8 cellular contexts compared by ENCODE assay signal in the genomic region with DNA sequence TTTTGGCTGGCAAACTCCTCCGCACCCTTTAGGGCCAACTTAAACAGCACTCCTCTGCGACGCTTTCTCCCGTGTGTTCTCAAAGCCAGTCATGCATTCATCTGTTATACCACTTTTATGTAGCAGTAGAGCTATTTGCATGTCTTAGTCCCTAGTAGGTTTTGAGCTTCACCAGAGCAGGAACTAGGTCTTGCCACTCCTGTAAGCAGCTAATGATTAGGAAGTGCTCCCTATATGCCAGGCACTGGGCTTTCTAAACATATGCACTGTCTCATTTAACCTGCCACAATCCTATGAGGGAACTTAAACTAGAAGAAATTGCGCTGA.
DNase-seq lines count a peak whose midpoint lies in the region; ATAC-seq and TF ChIP-seq lines count a peak whose summit lies in the region.

No MANE protein-coding gene starts in this region.

- in situ Hi-C loops in GM23248 (cut with MboI), result no loop called here

- POLR2A ChIA-PET in activated CD4-positive, alpha-beta memory T cell treated with anti-CD3 and anti-CD28 coated beads for 36 hours (lab: Charles Lee), result no interaction called here

- CTCF ChIA-PET in activated CD4-positive, alpha-beta memory T cell treated with anti-CD3 and anti-CD28 coated beads for 36 hours (lab: Charles Lee), result interaction anchor here (0.8 to 0.9 kb wide), 2 partner anchors 39 to 149 kb away, joined by 3 read pairs; no protein-coding TSS in a partner anchor

- H3K4me3 Mint-ChIP-seq in osteocyte (ENCODE audit: unreplicated experiment), result no peak overlapping the region
- no peak overlapping the region for H3K4me3 Mint-ChIP-seq in activated CD4-positive, alpha-beta memory T cell treated with anti-CD3 and anti-CD28 coated beads for 36 hours

- ATAC-seq in GM18867 (IDR thresholded peaks at IDR 0.05; ENCODE audit: unreplicated experiment) (peak; percentile 92), HG03575 (IDR thresholded peaks at IDR 0.05; ENCODE audit: extremely low read depth, insufficient number of reproducible peaks, low FRiP score, unreplicated experiment) (peak; percentile 70), sciatic nerve (no peak)

- H3K36me3 ChIP-seq in GM23248 (ENCODE audit: low read depth) (no peaks in the 10 kb centered on the region), BE2C (no peaks in the 10 kb centered on the region)

- no peak overlapping the region for H2AFZ ChIP-seq in GM23248

- H3K27me3 Mint-ChIP-seq in osteocyte (ENCODE audit: unreplicated experiment), result no peaks in the 10 kb centered on the region
- peaks cover 3% of the 10 kb centered on the region for H3K27me3 Mint-ChIP-seq in activated CD4-positive, alpha-beta memory T cell treated with anti-CD3 and anti-CD28 coated beads for 36 hours

- H3K4me1 ChIP-seq in GM23248 (ENCODE audit: insufficient read depth) (peaks cover 38% of the 10 kb centered on the region), BE2C (no peaks in the 10 kb centered on the region)

- no peak for TF ChIP-seq CTCF in osteocyte (IDR thresholded peaks at IDR 0.05)
- no peak for TF ChIP-seq CTCF in BE2C (IDR thresholded peaks at IDR 0.05; ENCODE audit: low read depth, low read length)

- no peaks in the 10 kb centered on the region for H3K9me3 Mint-ChIP-seq in osteocyte (ENCODE audit: unreplicated experiment)
- no peaks in the 10 kb centered on the region for H3K9me3 Mint-ChIP-seq in activated CD4-positive, alpha-beta memory T cell treated with anti-CD3 and anti-CD28 coated beads for 36 hours

- peak overlapping the region; percentile 94 for H3K27ac ChIP-seq in GM23248

- peaks cover 33% of the 10 kb centered on the region for H3K4me1 Mint-ChIP-seq in osteocyte (ENCODE audit: unreplicated experiment)
- H3K4me1 Mint-ChIP-seq in activated CD4-positive, alpha-beta memory T cell treated with anti-CD3 and anti-CD28 coated beads for 36 hours (ENCODE audit: low read depth), result peaks cover 10% of the 10 kb centered on the region

- no peaks in the 10 kb centered on the region for H3K9me2 ChIP-seq in GM23248 (ENCODE audit: insufficient read depth)

- no peaks in the 10 kb centered on the region for H3K36me3 Mint-ChIP-seq in osteocyte (ENCODE audit: unreplicated experiment)
- H3K36me3 Mint-ChIP-seq in activated CD4-positive, alpha-beta memory T cell treated with anti-CD3 and anti-CD28 coated beads for 36 hours, result no peaks in the 10 kb centered on the region

- intact Hi-C loops in sciatic nerve (cut with DNase I), result no loop called here
- intact Hi-C loops in activated CD4-positive, alpha-beta memory T cell treated with anti-CD3 and anti-CD28 coated beads for 36 hours (cut with micrococcal nuclease), result loop anchor here (10.0 kb wide), 1 partner anchor 535 kb away; no protein-coding TSS in a partner anchor

- peak overlapping the region; percentile 80 for H3K27ac Mint-ChIP-seq in osteocyte (ENCODE audit: unreplicated experiment)
- no peak overlapping the region for H3K27ac Mint-ChIP-seq in activated CD4-positive, alpha-beta memory T cell treated with anti-CD3 and anti-CD28 coated beads for 36 hours

- H3K4me3 ChIP-seq in GM23248 (no peak overlapping the region), BE2C (ENCODE audit: low read depth, low read length) (no peak overlapping the region)

- peaks cover 44% of the 10 kb centered on the region for H3F3A ChIP-seq in GM23248 (ENCODE audit: insufficient read depth)

- H3K27me3 ChIP-seq in GM23248 (replicated peaks; ENCODE audit: insufficient read depth), result no peaks in the 10 kb centered on the region
- H3K27me3 ChIP-seq in BE2C, result no peaks in the 10 kb centered on the region

- H3K9me3 ChIP-seq in GM23248 (ENCODE audit: low read depth), result no peaks in the 10 kb centered on the region
- no peaks in the 10 kb centered on the region for H3K9me3 ChIP-seq in BE2C

- H4K20me1 ChIP-seq in GM23248 (ENCODE audit: insufficient read depth), result no peaks in the 10 kb centered on the region

- H3K79me2 ChIP-seq in GM23248 (ENCODE audit: insufficient read depth), result peaks cover 87% of the 10 kb centered on the region

- DNase-seq in GM23248 (no peak), osteocyte (ENCODE audit: extremely low spot score, unreplicated experiment) (no peak), sciatic nerve (ENCODE audit: low spot score) (no peak), NCI-H345 treated with DMSO at 0.1 percent for 48 hours (lab: John Stamatoyannopoulos, UW; ENCODE audit: unreplicated experiment) (no peak), BE2C (no peak)
- DNase-seq in activated CD4-positive, alpha-beta memory T cell treated with anti-CD3 and anti-CD28 coated beads for 36 hours, result no peak

- H3K9ac ChIP-seq in GM23248, result peak overlapping the region; percentile 65

- 97 to 98% methylated on average over 5 of the region's 5 CpGs for WGBS in GM23248 (ENCODE audit: low coverage in 1 of 2, low lambda C conversion rate in 2 of 2, missing lambda C conversion rate in 2 of 2), 2 experiments

- H3K4me2 ChIP-seq in GM23248 (ENCODE audit: unreplicated experiment), result peak overlapping the region; percentile 17
